ENCODE assay signal across 19 cellular contexts in genomic region chr9:8329561-8330283, GRCh38.
A peak's percentile ranks its signal among the peaks of the same experiment; 100 is the strongest.
DNase-seq lines count a peak whose midpoint lies in the region; ATAC-seq and TF ChIP-seq lines count a peak whose summit lies in the region.
"Had no signal": no experiment of that assay in that cellular context is flagged by ENCODE, and none has a peak within 500 bp of the region (broad histone marks: within the 10 kb centered on the region; RNA-seq: fewer than 3 reads in every experiment).

No MANE protein-coding gene starts in this region.

- POLR2A ChIA-PET in A673 (lab: Charles Lee; ENCODE audit: low non-redundant PET): no interaction called here

- H3K36me3 Mint-ChIP-seq in GM23338 (ENCODE audit: low read depth): peaks cover 10% of the 10 kb centered on the region; the same call in 2 of the 3 replicates
- peaks cover 88% of the 10 kb centered on the region for H3K36me3 Mint-ChIP-seq in nephron (ENCODE audit: low read depth)
- H3K36me3 Mint-ChIP-seq: activated naive CD4-positive, alpha-beta T cell treated with anti-CD3 and anti-CD28 coated beads, Interleukin-2, amount 50 U/mL, for 24 hours; naive thymus-derived CD8-positive, alpha-beta T cell had no signal

- no peak overlapping the region for H3K9ac ChIP-seq in colonic mucosa (ENCODE audit: low read depth in 2 of 2, low read length in 2 of 2)

- H3K4me3 ChIP-seq in GM23338 (no peak overlapping the region), colonic mucosa (no peak overlapping the region), A673 (ENCODE audit: low read depth, low read length, poor library complexity, severe bottlenecking) (no peak overlapping the region)
- H3K4me3 ChIP-seq: lung, spleen had no signal

- ATAC-seq in GM23338: peak; percentile 84
- ATAC-seq in HG03571 (IDR thresholded peaks at IDR 0.05; ENCODE audit: unreplicated experiment): no peak
- no peak for ATAC-seq in GM18498 (IDR thresholded peaks at IDR 0.05; ENCODE audit: unreplicated experiment)
- ATAC-seq: naive thymus-derived CD8-positive, alpha-beta T cell; Panc1 had no signal

- no peaks in the 10 kb centered on the region for H3K79me2 ChIP-seq in GM23338 (replicated peaks; ENCODE audit: insufficient read depth)

- no peak for TF ChIP-seq CTCF in GM23338 (conservative IDR thresholded peaks at IDR 0.05; ENCODE audit: low read depth in 2 of 2)
- TF ChIP-seq CTCF in colonic mucosa (IDR thresholded peaks at IDR 0.05): no peak
- no peak for TF ChIP-seq CTCF in nephron (IDR thresholded peaks at IDR 0.05; ENCODE audit: unreplicated experiment in 3 of 3)
- no peak for TF ChIP-seq CTCF in A673 (conservative IDR thresholded peaks at IDR 0.05; ENCODE audit: low read depth, low read length)

- H3K27me3 Mint-ChIP-seq in GM23338 (ENCODE audit: insufficient read depth, low read depth, poor library complexity): no peaks in the 10 kb centered on the region
- no peaks in the 10 kb centered on the region for H3K27me3 Mint-ChIP-seq in nephron (ENCODE audit: low read depth)
- H3K27me3 Mint-ChIP-seq: dendritic cell treated with granulocyte-macrophage colony-stimulating factor and Interleukin-4, amounts not matched to agents 40 ng/mL and 50 ng/mL, for 4 days had no signal

- H2AFZ ChIP-seq in GM23338: no peak overlapping the region

- H3K4me1 ChIP-seq in GM23338 (ENCODE audit: insufficient read depth) (no peaks in the 10 kb centered on the region), colonic mucosa (no peaks in the 10 kb centered on the region), A673 (ENCODE audit: insufficient read depth, low read length, poor library complexity, severe bottlenecking) (no peaks in the 10 kb centered on the region)
- H3K4me1 ChIP-seq: Caco-2, spleen had no signal

- H4K20me1 ChIP-seq in GM23338 (replicated peaks; ENCODE audit: insufficient read depth): no peaks in the 10 kb centered on the region

- CTCF ChIA-PET in A673 (lab: Charles Lee): no interaction called here

- H3K27ac Mint-ChIP-seq in GM23338 (no peak overlapping the region), nephron (peak overlapping the region in 2 of 3 experiments; percentile 12 to 65)
- H3K27ac Mint-ChIP-seq: activated naive CD4-positive, alpha-beta T cell treated with anti-CD3 and anti-CD28 coated beads, Interleukin-2, amount 50 U/mL, for 24 hours; dendritic cell treated with granulocyte-macrophage colony-stimulating factor and Interleukin-4, amounts not matched to agents 40 ng/mL and 50 ng/mL, for 4 days; naive thymus-derived CD8-positive, alpha-beta T cell had no signal

- H3K27ac ChIP-seq in GM23338 (ENCODE audit: low read depth) (no peak overlapping the region), colonic mucosa (peak overlapping the region; percentile 32), A673 (ENCODE audit: low read depth, low read length, poor library complexity, severe bottlenecking) (no peak overlapping the region)
- H3K27ac ChIP-seq: spleen had no signal

- no peaks in the 10 kb centered on the region for H3F3A ChIP-seq in GM23338 (replicated peaks; ENCODE audit: low read depth)

- H3K9me3 Mint-ChIP-seq in GM23338: no peaks in the 10 kb centered on the region
- peaks cover 40% of the 10 kb centered on the region for H3K9me3 Mint-ChIP-seq in nephron
- H3K9me3 Mint-ChIP-seq: activated naive CD4-positive, alpha-beta T cell treated with anti-CD3 and anti-CD28 coated beads, Interleukin-2, amount 50 U/mL, for 24 hours had no signal

- no peak overlapping the region for H3K4me2 ChIP-seq in GM23338

- H3K4me3 Mint-ChIP-seq in GM23338: no peak overlapping the region
- no peak overlapping the region for H3K4me3 Mint-ChIP-seq in nephron
- H3K4me3 Mint-ChIP-seq: activated naive CD4-positive, alpha-beta T cell treated with anti-CD3 and anti-CD28 coated beads, Interleukin-2, amount 50 U/mL, for 24 hours; dendritic cell treated with granulocyte-macrophage colony-stimulating factor and Interleukin-4, amounts not matched to agents 40 ng/mL and 50 ng/mL, for 4 days; naive thymus-derived CD8-positive, alpha-beta T cell had no signal

- 0 out of 2 replicates have a peak, but pooled peaks cover 6% of the 10 kb centered on the region for H3K9me2 ChIP-seq in GM23338 (ENCODE audit: insufficient read depth)

- DNase-seq in GM23338 (ENCODE audit: low spot score): peak; percentile 37
- peak; percentile 86 for DNase-seq in NCI-H345 (lab: John Stamatoyannopoulos, UW)
- DNase-seq in colonic mucosa: peak; percentile 25
- DNase-seq in NK-92 (lab: John Stamatoyannopoulos, UW; ENCODE audit: unreplicated experiment): no peak
- no peak for DNase-seq in A673 (ENCODE audit: low spot score)
- DNase-seq: activated T-cell treated with anti-CD3 and anti-CD28 coated beads, Interleukin-2, amount 50 U/mL, for 1 hour; AML-193; Caco-2; GOT3; MV-4-11; naive thymus-derived CD8-positive, alpha-beta T cell; spleen had no signal

- H3K4me1 Mint-ChIP-seq in GM23338: no peaks in the 10 kb centered on the region; the same call in 1 of the 3 replicates
- H3K4me1 Mint-ChIP-seq in nephron: peaks cover 26% of the 10 kb centered on the region
- H3K4me1 Mint-ChIP-seq: activated naive CD4-positive, alpha-beta T cell treated with anti-CD3 and anti-CD28 coated beads, Interleukin-2, amount 50 U/mL, for 24 hours; naive thymus-derived CD8-positive, alpha-beta T cell had no signal

- H3K27me3 ChIP-seq in GM23338 (ENCODE audit: insufficient read depth) (no peaks in the 10 kb centered on the region), colonic mucosa (no peaks in the 10 kb centered on the region), A673 (replicated peaks; ENCODE audit: insufficient read depth, low read depth, low read length, poor library complexity) (no peaks in the 10 kb centered on the region)
- H3K27me3 ChIP-seq: spleen had no signal

- H3K9me3 ChIP-seq in colonic mucosa: no peaks in the 10 kb centered on the region
- H3K9me3 ChIP-seq in A673 (ENCODE audit: low read depth, low read length, poor library complexity, severe bottlenecking): peaks cover 10% of the 10 kb centered on the region
- H3K9me3 ChIP-seq: Caco-2 had no signal

- no TSS peak for BruUV-seq in A673 (replicated peaks; lab: Mats Ljungman, UMichigan)

- no peaks in the 10 kb centered on the region for H3K36me3 ChIP-seq in GM23338 (ENCODE audit: insufficient read depth)
- no peaks in the 10 kb centered on the region for H3K36me3 ChIP-seq in colonic mucosa
- H3K36me3 ChIP-seq in A673 (ENCODE audit: insufficient read depth, low read length, poor library complexity, severe bottlenecking): no peaks in the 10 kb centered on the region
- H3K36me3 ChIP-seq: spleen had no signal

- intact Hi-C loops in colonic mucosa (cut with DNase I): no loop called here
- intact Hi-C loops in A673 (cut with micrococcal nuclease; ENCODE audit: unreplicated experiment): no loop called here

TF ChIP-seq in GM23338, 12 proteins besides CTCF, POLR2A, EP300 and RAD21:
- no peak for TF ChIP-seq POLR2AphosphoS5 (IDR thresholded peaks at IDR 0.05; ENCODE audit: low read depth)
TF ChIP-seq in GM23338: peak in this region for 0.

Comparison
In these comparisons a context has a peak if more than half of its experiments do, and no peak if none do; other contexts are left out.
1. DNase-seq: peak in GM23338 (single experiment), NCI-H345 (single experiment) and colonic mucosa (single experiment); none in NK-92 (single experiment) and A673 (single experiment).